1 cellular context compared by ENCODE assay signal in genomic region chr9:82101475-82101874, GRCh38.
A peak's percentile ranks its signal among the peaks of the same experiment; 100 is the strongest.
TF ChIP-seq lines count a peak whose summit lies in the region.

No MANE protein-coding gene starts in this region.

TF ChIP-seq in IMR-90, 13 proteins besides CTCF, POLR2A, EP300 and RAD21:
- TF ChIP-seq SMC3 (IDR thresholded peaks at IDR 0.05; ENCODE audit: low read depth, low read length) (0 out of 2 replicates have a peak, but pooled peaks have one; percentile 15), MAFK (IDR thresholded peaks at IDR 0.05; ENCODE audit: low read depth, low read length) (no peak)
